Comparison of ENCODE assay signal across 17 cellular contexts in genomic region chr13:33265133-33265532, GRCh38. TPM values are rescaled to one million over a fixed set of nuclear protein-coding genes. Genes with fewer than 3 reads are reported as not detected.
A peak's percentile ranks its signal among the peaks of the same experiment; 100 is the strongest.
DNase-seq lines count a peak whose midpoint lies in the region; ATAC-seq and TF ChIP-seq lines count a peak whose summit lies in the region.
"Had no signal": no experiment of that assay in that cellular context is flagged by ENCODE, and none has a peak within 500 bp of the region (broad histone marks: within the 10 kb centered on the region; RNA-seq: fewer than 3 reads in every experiment).

No MANE protein-coding gene starts in this region.

- H4K20me1 ChIP-seq in GM23338 (replicated peaks; ENCODE audit: insufficient read depth) (no peaks in the 10 kb centered on the region), smooth muscle cell (ENCODE audit: low read depth) (no peaks in the 10 kb centered on the region)

- ATAC-seq in GM23338 (no peak), RWPE2 (ENCODE audit: low read depth) (no peak), gastroesophageal sphincter (no peak), GM18505 (IDR thresholded peaks at IDR 0.05; ENCODE audit: unreplicated experiment) (no peak)
- ATAC-seq: A549, HCT116 had no signal

- no peak for TF ChIP-seq EP300 in gastroesophageal sphincter (IDR thresholded peaks at IDR 0.05)

- H3K4me1 ChIP-seq in GM23338 (ENCODE audit: insufficient read depth) (peaks cover 15% of the 10 kb centered on the region), RWPE2 (ENCODE audit: insufficient read depth, poor library complexity, severe bottlenecking) (peaks cover 51% of the 10 kb centered on the region), gastroesophageal sphincter (peaks cover 13 to 100% (median 23%) of the 10 kb centered on the region in 3 donors), smooth muscle cell (ENCODE audit: low read depth) (no peaks in the 10 kb centered on the region)

- H3K9me3 Mint-ChIP-seq in GM23338: no peaks in the 10 kb centered on the region
- no peaks in the 10 kb centered on the region for H3K9me3 Mint-ChIP-seq in glutamatergic neuron (ENCODE audit: unreplicated experiment)

- H3K27me3 Mint-ChIP-seq in GM23338 (ENCODE audit: insufficient read depth, low read depth, poor library complexity): no peaks in the 10 kb centered on the region
- H3K27me3 Mint-ChIP-seq in glutamatergic neuron (ENCODE audit: unreplicated experiment): peaks cover 2% of the 10 kb centered on the region

- no peaks in the 10 kb centered on the region for H3K36me3 Mint-ChIP-seq in GM23338 (ENCODE audit: low read depth)
- H3K36me3 Mint-ChIP-seq in glutamatergic neuron (ENCODE audit: unreplicated experiment): no peaks in the 10 kb centered on the region

- H3K9me3 ChIP-seq in RWPE2 (ENCODE audit: severe bottlenecking) (no peaks in the 10 kb centered on the region), gastroesophageal sphincter (no peaks in the 10 kb centered on the region), smooth muscle cell (replicated peaks; ENCODE audit: low read depth) (no peaks in the 10 kb centered on the region)
- H3K9me3 ChIP-seq: A549, Caco-2, Peyer's patch had no signal

- H3K36me3 ChIP-seq in GM23338 (ENCODE audit: insufficient read depth): no peaks in the 10 kb centered on the region
- peaks cover 22% of the 10 kb centered on the region; the same call in 1 of the 2 replicates for H3K36me3 ChIP-seq in RWPE2 (ENCODE audit: low read depth)
- no peaks in the 10 kb centered on the region for H3K36me3 ChIP-seq in gastroesophageal sphincter
- no peaks in the 10 kb centered on the region for H3K36me3 ChIP-seq in smooth muscle cell (ENCODE audit: low read depth)
- H3K36me3 ChIP-seq: Peyer's patch had no signal

- H3K9me2 ChIP-seq in GM23338 (ENCODE audit: insufficient read depth): no peaks in the 10 kb centered on the region

- H3K27ac ChIP-seq in GM23338 (ENCODE audit: low read depth) (no peak overlapping the region), RWPE2 (ENCODE audit: poor library complexity, severe bottlenecking) (peak overlapping the region; percentile 78), gastroesophageal sphincter (peak overlapping the region in 3 of 4 donors; percentile 50 to 79 (median 77)), smooth muscle cell (ENCODE audit: low read depth) (peak overlapping the region; percentile 10)

- TF ChIP-seq CTCF in GM23338 (conservative IDR thresholded peaks at IDR 0.05; ENCODE audit: low read depth in 2 of 2): no peak
- no peak for TF ChIP-seq CTCF in RWPE2 (IDR thresholded peaks at IDR 0.05; ENCODE audit: poor library complexity, severe bottlenecking)
- no peak for TF ChIP-seq CTCF in gastroesophageal sphincter (IDR thresholded peaks at IDR 0.05)
- no peak for TF ChIP-seq CTCF in smooth muscle cell (IDR thresholded peaks at IDR 0.05; ENCODE audit: borderline replicate concordance, insufficient read depth, poor library complexity, severe bottlenecking)
- no peak for TF ChIP-seq CTCF in glutamatergic neuron (IDR thresholded peaks at IDR 0.05; ENCODE audit: partially characterized antibody, unreplicated experiment)

- DNase-seq in GM23338 (ENCODE audit: low spot score) (no peak), RWPE2 (ENCODE audit: low spot score) (no peak), smooth muscle cell (lab: John Stamatoyannopoulos, UW; ENCODE audit: unreplicated experiment) (no peak), hypothalamus (lab: John Stamatoyannopoulos, UW) (no peak), glutamatergic neuron (no peak)
- DNase-seq in activated effector memory CD4-positive, alpha-beta T cell treated with Interleukin-2 at 50 U/mL for 16 hours: no peak
- DNase-seq: Caco-2, DMS53, NCI-H1930, NCI-H2171, NCI-H774, SIG-M5 had no signal

- H3K4me2 ChIP-seq in GM23338 (no peak overlapping the region), smooth muscle cell (no peak overlapping the region)

- H3K4me3 ChIP-seq in GM23338 (no peak overlapping the region), RWPE2 (ENCODE audit: severe bottlenecking) (no peak overlapping the region), gastroesophageal sphincter (no peak overlapping the region), smooth muscle cell (no peak overlapping the region)
- H3K4me3 ChIP-seq: A549, Peyer's patch had no signal

- 0 out of 2 replicates have a peak overlapping the region, but pooled peaks have one; percentile 14 for H3K27ac Mint-ChIP-seq in GM23338
- no peak overlapping the region for H3K27ac Mint-ChIP-seq in glutamatergic neuron (ENCODE audit: unreplicated experiment)

- no peaks in the 10 kb centered on the region for H3K79me2 ChIP-seq in GM23338 (replicated peaks; ENCODE audit: insufficient read depth)
- H3K79me2 ChIP-seq in smooth muscle cell (ENCODE audit: low read depth): peaks cover 39% of the 10 kb centered on the region

- H2AFZ ChIP-seq in GM23338 (no peak overlapping the region), smooth muscle cell (ENCODE audit: low read depth) (no peak overlapping the region)

- H3K27me3 ChIP-seq in GM23338 (ENCODE audit: insufficient read depth) (no peaks in the 10 kb centered on the region), RWPE2 (ENCODE audit: insufficient read depth, poor library complexity, severe bottlenecking) (no peaks in the 10 kb centered on the region), gastroesophageal sphincter (no peaks in the 10 kb centered on the region), smooth muscle cell (ENCODE audit: low read depth) (no peaks in the 10 kb centered on the region)
- H3K27me3 ChIP-seq: Peyer's patch had no signal

- H3K9ac ChIP-seq in smooth muscle cell (ENCODE audit: low read depth): no peak overlapping the region

- no peaks in the 10 kb centered on the region for H3F3A ChIP-seq in GM23338 (replicated peaks; ENCODE audit: low read depth)
- peaks cover 18% of the 10 kb centered on the region for H3F3A ChIP-seq in smooth muscle cell (ENCODE audit: low read depth)

- TF ChIP-seq POLR2A in gastroesophageal sphincter (IDR thresholded peaks at IDR 0.05) (no peak), GM18505 (IDR thresholded peaks at IDR 0.05; ENCODE audit: borderline replicate concordance, extremely low read depth, insufficient read depth, insufficient read length) (no peak)

- H3K4me3 Mint-ChIP-seq in GM23338 (no peak overlapping the region), glutamatergic neuron (ENCODE audit: unreplicated experiment) (no peak overlapping the region)

- H3K4me1 Mint-ChIP-seq in GM23338: peaks cover 41% of the 10 kb centered on the region
- H3K4me1 Mint-ChIP-seq in glutamatergic neuron (ENCODE audit: low read depth, unreplicated experiment): peaks cover 21% of the 10 kb centered on the region

TF ChIP-seq in GM23338, 12 proteins besides CTCF, POLR2A, EP300 and RAD21 (continues in another document):
- no peak for TF ChIP-seq NANOG (IDR thresholded peaks at IDR 0.05; ENCODE audit: borderline replicate concordance)
- TF ChIP-seq EZH2phosphoT487 (IDR thresholded peaks at IDR 0.05; ENCODE audit: unreplicated experiment): no peak

RNA-seq across cellular contexts. Expression of gene STARD13, which starts 20.4 kb away (rescaled TPM):
- 2.9 and 5.2 TPM in 2 replicates for total RNA-seq in GM23338 (2014; rRNA removed; shearing (Covaris generic))
- polyA plus RNA-seq in GM23338 (2016; fragmentation: Nextera tagmentation; extraction: Ambion mirVana) (0.99 and 3.2 TPM in 2 replicates), smooth muscle cell (12.4 and 15.2 TPM in 2 replicates)
- total RNA-seq in gastroesophageal sphincter (10 to 100 TPM; 46.2 to 63.3 (median 49.3) TPM), smooth muscle cell (18.8 and 19.0 TPM in 2 replicates), glutamatergic neuron (ENCODE audit: unreplicated experiment) (36.4 TPM)
